ENCODE assay signal across 10 cellular contexts in the genomic region with DNA sequence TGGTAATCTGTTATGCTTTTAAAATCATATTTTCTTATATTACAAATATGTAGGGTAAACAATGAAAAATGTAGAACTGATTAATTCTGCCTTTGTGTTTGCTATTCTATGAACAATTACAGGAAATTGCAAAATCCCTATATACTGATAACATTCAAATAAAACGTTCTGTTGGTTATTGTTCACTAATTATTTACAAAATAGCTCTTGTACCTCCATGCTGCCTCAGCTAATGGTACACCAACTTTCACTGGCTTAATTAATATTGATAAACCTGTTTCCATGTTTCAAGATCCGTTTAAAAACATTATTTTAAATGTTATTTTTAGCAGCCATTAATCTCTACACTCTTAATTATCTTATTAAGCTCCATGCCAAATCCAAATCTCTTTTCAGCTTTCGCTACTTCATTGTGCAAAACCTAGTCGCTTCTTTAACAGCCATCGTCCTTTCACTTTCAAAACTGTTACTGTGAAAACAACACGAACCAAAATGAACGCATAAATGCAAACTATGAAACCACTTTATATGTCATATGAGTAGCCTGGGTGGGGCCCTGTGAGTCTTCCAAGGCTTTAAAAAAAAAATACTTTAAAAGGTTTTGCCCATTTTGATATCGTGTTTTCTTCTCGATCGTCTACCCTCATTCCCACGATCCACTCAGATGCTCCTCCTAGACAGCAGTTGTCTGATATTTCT.
DNase-seq lines count a peak whose midpoint lies in the region; ATAC-seq, FAIRE-seq and TF ChIP-seq lines count a peak whose summit lies in the region.
"Had no signal": no experiment of that assay in that cellular context is flagged by ENCODE, and none has a peak within 500 bp of the region (broad histone marks: within the 10 kb centered on the region; RNA-seq: fewer than 3 reads in every experiment).

No MANE protein-coding gene starts in this region.

- no peaks in the 10 kb centered on the region for H3K27me3 ChIP-seq in heart right ventricle
- H3K27me3 ChIP-seq in upper lobe of left lung, result no peaks in the 10 kb centered on the region

- H3K4me1 ChIP-seq in heart right ventricle (peaks cover 0 to 48% (median 17%) of the 10 kb centered on the region in 9 donors), upper lobe of left lung (peaks cover 0 to 8% (median 0%) of the 10 kb centered on the region in 4 donors)

- H3K9me3 ChIP-seq in heart right ventricle, result peaks cover 0 to 6% (median 0%) of the 10 kb centered on the region in 11 donors
- no peaks in the 10 kb centered on the region for H3K9me3 ChIP-seq in upper lobe of left lung

- DNase-seq in heart right ventricle (no peak), left cardiac atrium (no peak), upper lobe of left lung (no peak), mucosa of gallbladder (ENCODE audit: low spot score) (no peak), sciatic nerve (ENCODE audit: low spot score) (no peak), NCI-H128 (lab: John Stamatoyannopoulos, UW; ENCODE audit: unreplicated experiment) (no peak)
- DNase-seq: activated effector memory CD4-positive, alpha-beta T cell treated with Interleukin-2 at 50 U/mL for 16 hours had no signal

- intact Hi-C loops in heart right ventricle (cut with DNase I), result loop anchor here in 6 of 10 donors (5.0 to 10.0 kb wide), 7 partner anchors 48 to 120 kb away; no protein-coding TSS in a partner anchor
- intact Hi-C loops in left cardiac atrium (cut with DNase I), result loop anchor here in 1 of 2 donors (2.0 to 5.0 kb wide), 2 partner anchors 80 to 116 kb away; no protein-coding TSS in a partner anchor
- intact Hi-C loops in sciatic nerve (cut with DNase I), result no loop called here

- H3K27ac ChIP-seq in heart right ventricle, result peak overlapping the region; percentile 12 to 92 (median 86)
- peak overlapping the region; percentile 77 for H3K27ac ChIP-seq in angular gyrus (ENCODE audit: low read depth, low read length)
- H3K27ac ChIP-seq in upper lobe of left lung, result peak overlapping the region; percentile 43 to 79 (median 68)
- H3K27ac ChIP-seq: RWPE1 had no signal

- no peak for TF ChIP-seq POLR2A in upper lobe of left lung (IDR thresholded peaks at IDR 0.05)

- ATAC-seq in heart right ventricle (peak in 1 of 8 donors; percentile 3), left cardiac atrium (no peak), upper lobe of left lung (ENCODE audit: low FRiP score in 2 of 2) (peak in 1 of 2 donors; percentile 34), sciatic nerve (no peak)

- no peak for TF ChIP-seq CTCF in heart right ventricle (IDR thresholded peaks at IDR 0.05)
- no peak for TF ChIP-seq CTCF in upper lobe of left lung (IDR thresholded peaks at IDR 0.05)

- TF ChIP-seq EP300 in upper lobe of left lung (IDR thresholded peaks at IDR 0.05), result no peak

- peak overlapping the region; percentile 11 to 63 (median 48) for H3K4me3 ChIP-seq in heart right ventricle
- H3K4me3 ChIP-seq in upper lobe of left lung, result peak overlapping the region in 2 of 4 donors; percentile 35 to 40

- peak; percentile 27 for FAIRE-seq in islet of Langerhans (lab: Jason Lieb, UNC)

- H3K36me3 ChIP-seq in heart right ventricle (peaks cover 0 to 11% (median 0%) of the 10 kb centered on the region in 9 donors), upper lobe of left lung (no peaks in the 10 kb centered on the region)

- 17 to 20% methylated on average over 11 of the region's 11 CpGs for WGBS in heart right ventricle, 2 donors
- WGBS in upper lobe of left lung, 2 donors, result 56 to 61% methylated on average over 11 of the region's 11 CpGs
